Comparison of ENCODE assay signal across 9 cellular contexts in the genomic region with DNA sequence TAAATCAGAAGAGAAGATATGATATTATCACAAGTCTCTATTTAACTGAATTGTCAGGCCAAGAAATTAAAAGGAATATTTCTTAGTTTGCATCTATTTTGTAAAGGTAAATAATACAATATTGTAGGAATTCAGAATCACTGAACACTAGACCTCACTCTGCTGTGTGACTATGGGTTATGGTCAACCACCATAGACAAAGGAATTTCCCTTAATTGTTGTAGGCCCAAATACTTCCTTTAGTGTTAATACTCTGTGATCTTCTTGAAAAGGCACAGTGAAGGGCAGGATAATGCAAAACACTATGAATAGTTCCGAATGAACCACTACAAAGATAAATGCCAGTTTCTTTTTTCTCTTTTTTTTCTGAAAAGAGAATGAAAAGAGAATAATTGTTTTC.
"Had no signal": no experiment of that assay in that cellular context is flagged by ENCODE, and none has a peak within 500 bp of the region (broad histone marks: within the 10 kb centered on the region; RNA-seq: fewer than 3 reads in every experiment).

No MANE protein-coding gene starts in this region.

- H3K4me3 Mint-ChIP-seq: IgD-negative memory B cell had no signal

- H3K27me3 Mint-ChIP-seq: IgD-negative memory B cell had no signal

- H3K9ac ChIP-seq: KMS-11 had no signal

- H3K9me3 Mint-ChIP-seq: IgD-negative memory B cell had no signal

- DNase-seq: IMR-90, KBM-7, KG1 had no signal

- ATAC-seq: HepG2, K562 had no signal

- H3K27ac Mint-ChIP-seq: IgD-negative memory B cell had no signal

- H3K4me2 ChIP-seq: KMS-11 had no signal

- H3K27ac ChIP-seq: HL-60, KMS-11 had no signal

- FAIRE-seq: HepG2, HTR-8/SVneo, K562 had no signal

- H3K4me3 ChIP-seq: K562 had no signal

- H3K36me3 Mint-ChIP-seq: IgD-negative memory B cell had no signal
